23 cellular contexts compared by ENCODE assay signal in the genomic region with DNA sequence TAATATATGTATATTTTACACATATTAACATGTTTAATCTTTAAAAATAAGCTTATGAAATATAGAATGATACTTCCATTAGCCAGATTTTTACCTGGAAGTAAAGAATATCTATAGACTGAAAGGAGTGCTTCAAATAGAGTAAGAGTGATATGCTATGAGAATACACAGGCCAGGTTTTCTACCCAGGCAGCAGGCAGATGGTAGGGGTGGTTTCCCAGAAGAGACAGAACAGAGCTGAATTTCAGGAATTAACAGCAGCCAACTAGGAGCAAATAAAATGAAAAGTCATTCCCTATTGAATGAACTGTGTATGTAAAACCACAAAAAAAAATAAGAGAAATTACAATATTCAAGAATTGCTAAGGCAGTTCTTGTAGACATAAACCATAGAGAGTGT.
"Had no signal": no experiment of that assay in that cellular context is flagged by ENCODE, and none has a peak within 500 bp of the region (broad histone marks: within the 10 kb centered on the region; RNA-seq: fewer than 3 reads in every experiment).

No MANE protein-coding gene starts in this region.

- DNase-seq: effector CD8-positive, alpha-beta T cell; endodermal cell; foreskin keratinocyte; head of caudate nucleus; left ventricle myocardium superior; mucosa of descending colon; naive B cell; stimulated activated CD4-positive, alpha-beta T cell treated with anti-CD3 and anti-CD28 coated beads, Interleukin-2, amount 100 ng/mL, for 24 hours; stimulated activated CD4-positive, alpha-beta T cell treated with anti-CD3 and anti-CD28 coated beads, Interleukin-4, amount 100 ng/mL, for 24 hours; stimulated activated naive CD4-positive, alpha-beta T cell treated with Interleukin-2 at 50 U/mL for 16 hours; stomach; thyroid gland; trophoblast cell had no signal

- H3K4me3 ChIP-seq: esophagus muscularis mucosa, lung, mucosa of descending colon, prostate gland, right atrium auricular region, smooth muscle cell, stomach, thyroid gland, vagina had no signal

- H3K4me2 ChIP-seq: smooth muscle cell had no signal

- H3K9me3 ChIP-seq: esophagus muscularis mucosa, mucosa of descending colon, neutrophil, prostate gland, right atrium auricular region, stomach, thyroid gland, vagina had no signal

- ATAC-seq: foreskin keratinocyte; left ventricle myocardium superior; mucosa of descending colon; natural killer cell treated with Interleukin-12 subunit alpha and Interleukin-12 subunit beta and Interleukin-15 and Interleukin-18, amount 100 ng/mL, for 72 hours; sciatic nerve; stimulated activated effector memory CD8-positive, alpha-beta T cell treated with anti-CD3 and anti-CD28 coated beads, Interleukin-12 subunit alpha, Interleukin-12 subunit beta, amount 100 ng/mL, for 72 hours had no signal

- H3K36me3 ChIP-seq: esophagus muscularis mucosa, neutrophil, prostate gland, right atrium auricular region, stomach, thyroid gland, vagina had no signal

- H3K27ac ChIP-seq: esophagus muscularis mucosa, foreskin keratinocyte, neutrophil, prostate gland, right atrium auricular region, stomach, thyroid gland, vagina had no signal

- H3K27me3 ChIP-seq: esophagus muscularis mucosa, foreskin keratinocyte, neutrophil, right atrium auricular region, stomach, thyroid gland, vagina had no signal

- H3K4me1 ChIP-seq: esophagus muscularis mucosa, foreskin keratinocyte, prostate gland, right atrium auricular region, stomach, thyroid gland, vagina had no signal
